ENCODE assay signal across 8 cellular contexts in genomic region chr16:87490091-87490798, GRCh38. TPM values are rescaled to one million over a fixed set of nuclear protein-coding genes. Genes with fewer than 3 reads are reported as not detected.
A peak's percentile ranks its signal among the peaks of the same experiment; 100 is the strongest.
DNase-seq lines count a peak whose midpoint lies in the region; ATAC-seq, FAIRE-seq and TF ChIP-seq lines count a peak whose summit lies in the region.

No MANE protein-coding gene starts in this region.

- no peaks in the 10 kb centered on the region for H4K20me1 ChIP-seq in fibroblast of lung (ENCODE audit: control insufficient read depth, extremely low read depth, insufficient read depth, low read length)

- H3K4me1 ChIP-seq in fibroblast of lung (ENCODE audit: control insufficient read depth, extremely low read depth, insufficient read depth, low read length) (peaks cover 21% of the 10 kb centered on the region), sigmoid colon (peaks cover 2 to 69% (median 64%) of the 10 kb centered on the region in 4 donors)

- H3K9ac ChIP-seq in fibroblast of lung (ENCODE audit: insufficient read depth, low read length): peak overlapping the region; percentile 63

- intact Hi-C loops in sigmoid colon (cut with DNase I): loop anchor here (5.0 kb wide), 4 partner anchors 43 to 173 kb away; partner anchors contain the start of genes C16orf95 and MAP1LC3B

- 5 to 24% methylated on average over 17 of the region's 17 CpGs for WGBS in sigmoid colon, 2 donors

- TF ChIP-seq CTCF in fibroblast of lung (conservative IDR thresholded peaks at IDR 0.05 in 1 of 2, IDR thresholded peaks at IDR 0.05 in 1 of 2; ENCODE audit: low read depth in 1 of 2, low read length in 2 of 2) (no peak), sigmoid colon (IDR thresholded peaks at IDR 0.05) (no peak), D721Med (IDR thresholded peaks at IDR 0.05; ENCODE audit: insufficient read depth, missing control alignments) (no peak)

- H3K27ac ChIP-seq in fibroblast of lung (ENCODE audit: insufficient read depth, low read length): peak overlapping the region; percentile 38
- H3K27ac ChIP-seq in sigmoid colon: peak overlapping the region; percentile 34 to 68 (median 62)

- ATAC-seq in T-helper 17 cell (no peak), GM18511 (IDR thresholded peaks at IDR 0.05; ENCODE audit: unreplicated experiment) (no peak)

- no peak for TF ChIP-seq POLR2A in sigmoid colon (IDR thresholded peaks at IDR 0.05)

- H3K9me3 ChIP-seq in T-helper 17 cell (ENCODE audit: control insufficient read depth, low read length, poor library complexity, severe bottlenecking) (no peaks in the 10 kb centered on the region), fibroblast of lung (ENCODE audit: control insufficient read depth, insufficient read depth, low read depth, low read length) (no peaks in the 10 kb centered on the region), sigmoid colon (no peaks in the 10 kb centered on the region)

- DNase-seq in EL (peak; percentile 25), T-helper 17 cell (no peak), fibroblast of lung (ENCODE audit: low read depth in 2 of 2) (peak in 1 of 2 donors; percentile 18), sigmoid colon (no peak), D721Med (ENCODE audit: insufficient read length, low spot score) (no peak), NCI-H1048 (lab: John Stamatoyannopoulos, UW) (no peak), NOMO-1 (lab: John Stamatoyannopoulos, UW; ENCODE audit: unreplicated experiment in 2 of 2) (no peak)

- peak overlapping the region; percentile 86 for H3K27ac Mint-ChIP-seq in T-helper 17 cell

- no peaks in the 10 kb centered on the region for H3K36me3 Mint-ChIP-seq in T-helper 17 cell (ENCODE audit: low read depth)

- H3K4me3 ChIP-seq in fibroblast of lung (replicated peaks in 1 of 4; ENCODE audit: control extremely low read depth in 1 of 4, insufficient read depth in 1 of 4, low read depth in 3 of 4, low read length in 4 of 4) (peak overlapping the region; percentile 44 to 71 (median 69)), sigmoid colon (peak overlapping the region; percentile 36 to 64 (median 52))

- peaks cover 41% of the 10 kb centered on the region for H3K4me1 Mint-ChIP-seq in T-helper 17 cell

- H3K27me3 Mint-ChIP-seq in T-helper 17 cell: no peaks in the 10 kb centered on the region

- H3K27me3 ChIP-seq in fibroblast of lung (ENCODE audit: control insufficient read depth, insufficient read depth, low read length): no peaks in the 10 kb centered on the region
- H3K27me3 ChIP-seq in sigmoid colon: no peaks in the 10 kb centered on the region

- H3K4me2 ChIP-seq in fibroblast of lung (ENCODE audit: extremely low read depth, insufficient read depth, low read length): peak overlapping the region; percentile 48

- no peak for TF ChIP-seq EP300 in sigmoid colon (IDR thresholded peaks at IDR 0.05)

- no peak for FAIRE-seq in D721Med (lab: Jason Lieb, UNC)

- H2AFZ ChIP-seq in fibroblast of lung (ENCODE audit: low read length): no peak overlapping the region

- H3K4me3 Mint-ChIP-seq in T-helper 17 cell: peak overlapping the region; percentile 92

- H3K79me2 ChIP-seq in fibroblast of lung (ENCODE audit: control insufficient read depth, insufficient read depth, low read length): peaks cover 55% of the 10 kb centered on the region

- H3K36me3 ChIP-seq in fibroblast of lung (ENCODE audit: control insufficient read depth, insufficient read depth, low read length): peaks cover 6% of the 10 kb centered on the region
- H3K36me3 ChIP-seq in sigmoid colon: no peaks in the 10 kb centered on the region

RNA-seq across cellular contexts. Expression of gene ZCCHC14, which starts 2.6 kb away (rescaled TPM):
- total RNA-seq in T-helper 17 cell (10 to 100 TPM; 16.5 to 17.7 TPM), fibroblast of lung (15.4 and 16.3 TPM in 2 replicates), sigmoid colon (10 to 100 TPM; 11.4 to 23.8 (median 15.2) TPM)
- polyA plus RNA-seq in fibroblast of lung (6.4 and 8.6 TPM in 2 replicates), sigmoid colon (10 to 100 TPM in 1 of 3 donors, 1 to 10 TPM in 2; 6.0 to 11.8 (median 7.2) TPM)
- 12.6 and 13.5 TPM in 2 replicates for polyA plus RNA-seq in fibroblast of lung (2012)
- 19.5 and 24.6 TPM in 2 replicates for polyA minus RNA-seq in fibroblast of lung (ENCODE audit: low replicate concordance)
